Comparison of ENCODE assay signal across 1 cellular context in the genomic region with DNA sequence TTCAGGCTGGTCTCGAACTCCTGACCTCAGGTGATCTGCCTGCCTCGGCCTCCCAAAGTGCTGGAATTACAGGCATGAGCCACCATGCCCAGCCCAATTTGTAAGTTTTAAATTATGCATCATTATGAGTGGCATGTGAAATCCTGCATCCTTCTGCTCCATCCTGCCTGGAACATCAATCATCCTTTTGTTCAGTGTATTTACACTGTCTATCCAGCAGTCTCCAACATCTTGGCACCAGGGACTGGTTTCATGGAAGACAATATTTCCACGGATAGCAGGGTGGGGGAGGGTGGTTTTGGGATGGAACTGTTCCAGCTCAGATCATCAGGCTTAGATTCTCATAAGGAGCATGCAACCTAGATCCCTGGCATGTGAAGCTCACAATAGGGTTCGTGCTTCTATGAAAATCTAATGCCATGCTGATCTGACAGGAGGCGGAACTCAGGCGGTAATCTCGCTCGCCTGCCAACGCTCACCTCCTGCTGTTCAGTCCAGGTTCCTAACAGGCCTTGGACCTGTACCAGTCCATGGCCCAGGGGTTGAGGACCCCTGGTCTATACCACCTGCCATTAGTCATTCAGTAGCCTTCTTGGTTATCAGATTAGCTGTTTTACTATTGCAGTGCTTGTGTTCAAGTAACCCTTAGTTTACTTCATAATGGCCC.
TF ChIP-seq lines count a peak whose summit lies in the region.

No MANE protein-coding gene starts in this region.

TF ChIP-seq in GM23338, 12 proteins besides CTCF, POLR2A, EP300 and RAD21:
- TF ChIP-seq CREB1 (CRISPR knock-in tag; IDR thresholded peaks at IDR 0.05; ENCODE audit: low read depth) (no peak), STAT1 (IDR thresholded peaks at IDR 0.05; ENCODE audit: unreplicated experiment) (no peak), JUNB (IDR thresholded peaks at IDR 0.05; ENCODE audit: unreplicated experiment) (no peak), EZH2 (IDR thresholded peaks at IDR 0.05; ENCODE audit: low read depth, unreplicated experiment) (no peak)
